ENCODE assay signal across 28 cellular contexts in the genomic region with DNA sequence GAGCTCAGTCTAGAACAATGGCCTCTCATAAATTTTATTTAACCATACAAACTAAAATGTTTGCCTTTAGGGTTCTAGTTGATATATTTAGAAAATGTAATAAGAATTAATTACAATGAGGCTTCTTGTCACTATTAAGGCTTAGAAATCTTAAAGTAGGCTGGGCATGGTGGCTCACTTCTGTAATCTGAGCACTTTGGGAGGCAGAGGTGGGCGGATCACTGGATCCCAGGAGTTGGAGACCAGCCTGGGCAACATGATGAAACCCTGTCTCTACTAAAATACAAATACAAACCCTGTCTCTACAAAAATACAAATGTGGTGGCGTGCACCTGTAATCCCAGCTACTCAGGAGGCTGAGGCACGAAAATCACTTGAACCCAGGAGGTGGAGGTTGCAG.
"Had no signal": no experiment of that assay in that cellular context is flagged by ENCODE, and none has a peak within 500 bp of the region (broad histone marks: within the 10 kb centered on the region; RNA-seq: fewer than 3 reads in every experiment).

No MANE protein-coding gene starts in this region.

- H3K27ac ChIP-seq: VCaP had no signal

- H3K9me3 ChIP-seq: MG63 had no signal

- H3K36me3 ChIP-seq: MG63 had no signal

- H3K4me3 ChIP-seq: MG63 had no signal

- DNase-seq: activated CD4-positive, alpha-beta memory T cell treated with anti-CD3 and anti-CD28 coated beads for 36 hours; activated CD4-positive, alpha-beta T cell treated with anti-CD3 and anti-CD28 coated beads, Interleukin-2, amount 10 ng/mL, durations not matched to agents 7 days and 5 days; activated CD4-positive, CD25-positive, alpha-beta regulatory T cell; activated CD8-positive, alpha-beta memory T cell treated with anti-CD3 and anti-CD28 coated beads for 24 hours; activated gamma-delta T cell; activated naive CD4-positive, alpha-beta T cell treated with anti-CD3 and anti-CD28 coated beads for 36 hours; activated T-cell treated with anti-CD3 and anti-CD28 coated beads for 4 hours; activated T-cell treated with anti-CD3 and anti-CD28 coated beads, Interleukin-2, amount 50 U/mL, for 48 hours; amygdala; KG1; MG63; MV-4-11; NCI-H1092 treated with DMSO at 0.1 percent for 48 hours; NCI-H1417 treated with DMSO at 0.1 percent for 48 hours; NCI-H1694 treated with DMSO at 0.1 percent for 48 hours; NCI-H2029 treated with DMSO at 0.1 percent for 48 hours; NCI-H2171; NCI-H2227 treated with DMSO at 0.1 percent for 48 hours; NCI-H446 treated with DMSO at 0.1 percent for 48 hours; NCI-H524 treated with DMSO at 0.1 percent for 48 hours; NCI-H774; NK-92 treated with Interleukin-12 subunit alpha and Interleukin-12 subunit beta, amount 100 ng/mL, for 24 hours; SIG-M5; T-cell; T-helper 2 cell; T1000 had no signal

- H3K27me3 ChIP-seq: MG63 had no signal

- FAIRE-seq: astrocyte had no signal
